ENCODE assay signal across 1 cellular context in the genomic region with DNA sequence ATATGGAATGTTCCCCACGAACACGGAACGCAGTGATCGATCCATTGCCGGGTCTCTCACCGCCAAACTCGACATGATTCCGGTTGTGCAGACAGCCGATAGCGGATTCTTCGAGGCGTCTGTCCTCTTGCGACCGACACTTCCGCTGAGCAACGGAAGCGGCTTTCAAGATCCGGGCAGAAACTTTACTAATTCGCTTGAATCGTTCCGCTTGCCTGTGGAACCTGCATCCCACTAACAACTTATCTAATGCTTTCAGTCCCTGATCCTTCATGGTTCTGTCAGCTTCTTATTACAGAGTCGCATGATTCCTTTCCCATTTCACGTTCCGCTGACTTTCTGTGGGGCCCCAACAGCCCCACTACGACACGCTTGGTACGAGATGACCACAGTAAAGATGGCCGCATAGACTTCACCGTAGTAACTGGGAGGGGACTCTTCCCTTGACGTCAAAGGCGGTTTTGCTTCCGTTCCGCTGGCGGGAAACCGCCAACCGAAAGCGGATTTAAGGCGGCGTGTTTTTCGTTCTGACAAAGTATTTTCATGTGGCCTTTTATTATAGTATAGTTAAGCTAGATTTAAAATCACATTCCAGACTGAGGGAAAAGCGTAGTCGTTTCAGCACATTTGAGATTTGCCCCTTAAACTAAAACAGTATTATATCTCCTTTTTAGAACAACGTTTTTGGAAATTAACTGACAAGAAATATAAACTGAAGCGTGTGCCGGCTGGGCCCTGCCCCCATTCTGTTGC.
TF ChIP-seq lines count a peak whose summit lies in the region.

TSS of gene CSTF2T (minus strand) at position 121 of the 753 bp plus-strand sequence. CDS start at position 75, 46 bp downstream.

TF ChIP-seq in HepG2, 621 proteins besides CTCF, POLR2A, EP300 and RAD21 (continued from another document and continues in another):
- TF ChIP-seq, protein P1, sequence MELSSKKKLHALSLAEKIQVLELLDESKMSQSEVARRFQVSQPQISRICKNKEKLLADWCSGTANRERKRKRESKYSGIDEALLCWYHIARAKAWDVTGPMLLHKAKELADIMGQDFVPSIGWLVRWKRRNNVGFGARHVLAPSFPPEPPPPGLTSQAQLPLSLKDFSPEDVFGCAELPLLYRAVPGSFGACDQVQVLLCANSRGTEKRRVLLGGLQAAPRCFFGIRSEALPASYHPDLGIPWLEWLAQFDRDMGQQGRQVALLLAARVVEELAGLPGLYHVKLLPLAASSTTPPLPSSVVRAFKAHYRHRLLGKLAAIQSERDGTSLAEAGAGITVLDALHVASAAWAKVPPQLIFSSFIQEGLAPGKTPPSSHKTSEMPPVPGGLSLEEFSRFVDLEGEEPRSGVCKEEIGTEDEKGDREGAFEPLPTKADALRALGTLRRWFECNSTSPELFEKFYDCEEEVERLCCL (CRISPR knock-in tag; IDR thresholded peaks at IDR 0.05; ENCODE audit: borderline replicate concordance): 0 out of 2 replicates have a peak, but pooled peaks have one; percentile 35
- no peak for TF ChIP-seq ZFP37 (CRISPR knock-in tag; IDR thresholded peaks at IDR 0.05; ENCODE audit: borderline replicate concordance)
- no peak for TF ChIP-seq KMT2B (CRISPR knock-in tag; IDR thresholded peaks at IDR 0.05)
- TF ChIP-seq, protein P2, sequence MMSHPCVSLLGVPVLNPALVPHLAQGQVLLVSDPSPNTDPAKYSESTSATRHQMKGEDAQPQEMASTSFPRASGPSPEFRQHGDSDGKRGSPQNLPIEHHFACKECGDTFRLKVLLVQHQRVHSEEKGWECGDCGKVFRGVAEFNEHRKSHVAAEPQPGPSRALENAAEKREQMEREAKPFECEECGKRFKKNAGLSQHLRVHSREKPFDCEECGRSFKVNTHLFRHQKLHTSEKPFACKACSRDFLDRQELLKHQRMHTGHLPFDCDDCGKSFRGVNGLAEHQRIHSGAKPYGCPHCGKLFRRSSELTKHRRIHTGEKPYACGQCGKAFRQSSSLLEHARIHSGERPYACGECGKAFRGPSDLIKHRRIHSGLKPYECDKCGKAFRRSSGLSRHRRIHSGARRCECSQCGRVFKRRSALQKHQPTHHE (CRISPR knock-in tag; IDR thresholded peaks at IDR 0.05; ENCODE audit: borderline replicate concordance): no peak
- peak; percentile 94 for TF ChIP-seq YY1 (IDR thresholded peaks at IDR 0.05; ENCODE audit: insufficient read depth, insufficient replicate concordance, low read depth, low read length)
- no peak for TF ChIP-seq ZNF563 (CRISPR knock-in tag; IDR thresholded peaks at IDR 0.05)
- no peak for TF ChIP-seq ZNF253 (CRISPR knock-in tag; IDR thresholded peaks at IDR 0.05; ENCODE audit: borderline replicate concordance)
- no peak for TF ChIP-seq ZFP90 (CRISPR knock-in tag; IDR thresholded peaks at IDR 0.05; ENCODE audit: borderline replicate concordance)
- TF ChIP-seq GTF2F1 (IDR thresholded peaks at IDR 0.05; ENCODE audit: low read length): no peak
- peak; percentile 34 for TF ChIP-seq CCAR2 (optimal IDR thresholded peaks at IDR 0.05; ENCODE audit: low read depth, low read length)
- peak; percentile 69; the same call in 1 of the 2 replicates for TF ChIP-seq ZHX1 (CRISPR knock-in tag; IDR thresholded peaks at IDR 0.05; ENCODE audit: low read depth)
- no peak for TF ChIP-seq SRSF9 (IDR thresholded peaks at IDR 0.05; ENCODE audit: borderline replicate concordance, insufficient read depth, low read depth, low read length, poor library complexity, severe bottlenecking)
- TF ChIP-seq, protein P3, sequence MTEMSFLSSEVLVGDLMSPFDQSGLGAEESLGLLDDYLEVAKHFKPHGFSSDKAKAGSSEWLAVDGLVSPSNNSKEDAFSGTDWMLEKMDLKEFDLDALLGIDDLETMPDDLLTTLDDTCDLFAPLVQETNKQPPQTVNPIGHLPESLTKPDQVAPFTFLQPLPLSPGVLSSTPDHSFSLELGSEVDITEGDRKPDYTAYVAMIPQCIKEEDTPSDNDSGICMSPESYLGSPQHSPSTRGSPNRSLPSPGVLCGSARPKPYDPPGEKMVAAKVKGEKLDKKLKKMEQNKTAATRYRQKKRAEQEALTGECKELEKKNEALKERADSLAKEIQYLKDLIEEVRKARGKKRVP (CRISPR knock-in tag; IDR thresholded peaks at IDR 0.05): 0 out of 4 replicates have a peak, but pooled peaks of 1 of the 2 experiments have one; percentile 25
- TF ChIP-seq RXRB (CRISPR knock-in tag; IDR thresholded peaks at IDR 0.05; ENCODE audit: borderline replicate concordance): no peak
- TF ChIP-seq SIN3A (IDR thresholded peaks at IDR 0.05; ENCODE audit: borderline replicate concordance, low read depth, low read length): 0 out of 2 replicates have a peak, but pooled peaks have one; percentile 33
- peak; percentile 66 for TF ChIP-seq HCFC1 (IDR thresholded peaks at IDR 0.05; ENCODE audit: low read depth, low read length)
- no peak for TF ChIP-seq SKI (IDR thresholded peaks at IDR 0.05; ENCODE audit: partially characterized antibody)
- TF ChIP-seq, protein P4, sequence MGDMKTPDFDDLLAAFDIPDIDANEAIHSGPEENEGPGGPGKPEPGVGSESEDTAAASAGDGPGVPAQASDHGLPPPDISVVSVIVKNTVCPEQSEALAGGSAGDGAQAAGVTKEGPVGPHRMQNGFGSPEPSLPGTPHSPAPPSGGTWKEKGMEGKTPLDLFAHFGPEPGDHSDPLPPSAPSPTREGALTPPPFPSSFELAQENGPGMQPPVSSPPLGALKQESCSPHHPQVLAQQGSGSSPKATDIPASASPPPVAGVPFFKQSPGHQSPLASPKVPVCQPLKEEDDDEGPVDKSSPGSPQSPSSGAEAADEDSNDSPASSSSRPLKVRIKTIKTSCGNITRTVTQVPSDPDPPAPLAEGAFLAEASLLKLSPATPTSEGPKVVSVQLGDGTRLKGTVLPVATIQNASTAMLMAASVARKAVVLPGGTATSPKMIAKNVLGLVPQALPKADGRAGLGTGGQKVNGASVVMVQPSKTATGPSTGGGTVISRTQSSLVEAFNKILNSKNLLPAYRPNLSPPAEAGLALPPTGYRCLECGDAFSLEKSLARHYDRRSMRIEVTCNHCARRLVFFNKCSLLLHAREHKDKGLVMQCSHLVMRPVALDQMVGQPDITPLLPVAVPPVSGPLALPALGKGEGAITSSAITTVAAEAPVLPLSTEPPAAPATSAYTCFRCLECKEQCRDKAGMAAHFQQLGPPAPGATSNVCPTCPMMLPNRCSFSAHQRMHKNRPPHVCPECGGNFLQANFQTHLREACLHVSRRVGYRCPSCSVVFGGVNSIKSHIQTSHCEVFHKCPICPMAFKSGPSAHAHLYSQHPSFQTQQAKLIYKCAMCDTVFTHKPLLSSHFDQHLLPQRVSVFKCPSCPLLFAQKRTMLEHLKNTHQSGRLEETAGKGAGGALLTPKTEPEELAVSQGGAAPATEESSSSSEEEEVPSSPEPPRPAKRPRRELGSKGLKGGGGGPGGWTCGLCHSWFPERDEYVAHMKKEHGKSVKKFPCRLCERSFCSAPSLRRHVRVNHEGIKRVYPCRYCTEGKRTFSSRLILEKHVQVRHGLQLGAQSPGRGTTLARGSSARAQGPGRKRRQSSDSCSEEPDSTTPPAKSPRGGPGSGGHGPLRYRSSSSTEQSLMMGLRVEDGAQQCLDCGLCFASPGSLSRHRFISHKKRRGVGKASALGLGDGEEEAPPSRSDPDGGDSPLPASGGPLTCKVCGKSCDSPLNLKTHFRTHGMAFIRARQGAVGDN (CRISPR knock-in tag; IDR thresholded peaks at IDR 0.05): peak; percentile 48
- no peak for TF ChIP-seq MXD4 (CRISPR knock-in tag; IDR thresholded peaks at IDR 0.05)
- peak; percentile 50; the same call in 1 of the 2 replicates for TF ChIP-seq ZZZ3 (CRISPR knock-in tag; IDR thresholded peaks at IDR 0.05; ENCODE audit: borderline replicate concordance)
- TF ChIP-seq ELF1 (CRISPR knock-in tag; IDR thresholded peaks at IDR 0.05): peak; percentile 33; the same call in 1 of the 2 replicates
- TF ChIP-seq ELF3 (CRISPR knock-in tag; IDR thresholded peaks at IDR 0.05): 0 out of 2 replicates have a peak, but pooled peaks have one; percentile 13
- no peak for TF ChIP-seq ATF5 (CRISPR knock-in tag; IDR thresholded peaks at IDR 0.05; ENCODE audit: low read depth)
- TF ChIP-seq ARHGAP35 (CRISPR knock-in tag; IDR thresholded peaks at IDR 0.05; ENCODE audit: borderline replicate concordance): no peak
- no peak for TF ChIP-seq ZNF616 (CRISPR knock-in tag; IDR thresholded peaks at IDR 0.05; ENCODE audit: low read depth)
- no peak for TF ChIP-seq SMYD3 (CRISPR knock-in tag; IDR thresholded peaks at IDR 0.05)
- no peak for TF ChIP-seq RAD51 (IDR thresholded peaks at IDR 0.05; ENCODE audit: borderline replicate concordance)
- no peak for TF ChIP-seq NFKBIZ (CRISPR knock-in tag; IDR thresholded peaks at IDR 0.05)
- no peak for TF ChIP-seq AGO1 (IDR thresholded peaks at IDR 0.05; ENCODE audit: low read depth, low read length, poor library complexity, severe bottlenecking)
- no peak for TF ChIP-seq ZNF160 (CRISPR knock-in tag; IDR thresholded peaks at IDR 0.05)
- TF ChIP-seq MAX (IDR thresholded peaks at IDR 0.05): peak; percentile 77
- no peak for TF ChIP-seq SP1 (IDR thresholded peaks at IDR 0.05)
- TF ChIP-seq SP1 (CRISPR knock-in tag; IDR thresholded peaks at IDR 0.05): peak; percentile 52
- no peak for TF ChIP-seq ZNF816 (CRISPR knock-in tag; IDR thresholded peaks at IDR 0.05; ENCODE audit: borderline replicate concordance)
- TF ChIP-seq, protein P5, sequence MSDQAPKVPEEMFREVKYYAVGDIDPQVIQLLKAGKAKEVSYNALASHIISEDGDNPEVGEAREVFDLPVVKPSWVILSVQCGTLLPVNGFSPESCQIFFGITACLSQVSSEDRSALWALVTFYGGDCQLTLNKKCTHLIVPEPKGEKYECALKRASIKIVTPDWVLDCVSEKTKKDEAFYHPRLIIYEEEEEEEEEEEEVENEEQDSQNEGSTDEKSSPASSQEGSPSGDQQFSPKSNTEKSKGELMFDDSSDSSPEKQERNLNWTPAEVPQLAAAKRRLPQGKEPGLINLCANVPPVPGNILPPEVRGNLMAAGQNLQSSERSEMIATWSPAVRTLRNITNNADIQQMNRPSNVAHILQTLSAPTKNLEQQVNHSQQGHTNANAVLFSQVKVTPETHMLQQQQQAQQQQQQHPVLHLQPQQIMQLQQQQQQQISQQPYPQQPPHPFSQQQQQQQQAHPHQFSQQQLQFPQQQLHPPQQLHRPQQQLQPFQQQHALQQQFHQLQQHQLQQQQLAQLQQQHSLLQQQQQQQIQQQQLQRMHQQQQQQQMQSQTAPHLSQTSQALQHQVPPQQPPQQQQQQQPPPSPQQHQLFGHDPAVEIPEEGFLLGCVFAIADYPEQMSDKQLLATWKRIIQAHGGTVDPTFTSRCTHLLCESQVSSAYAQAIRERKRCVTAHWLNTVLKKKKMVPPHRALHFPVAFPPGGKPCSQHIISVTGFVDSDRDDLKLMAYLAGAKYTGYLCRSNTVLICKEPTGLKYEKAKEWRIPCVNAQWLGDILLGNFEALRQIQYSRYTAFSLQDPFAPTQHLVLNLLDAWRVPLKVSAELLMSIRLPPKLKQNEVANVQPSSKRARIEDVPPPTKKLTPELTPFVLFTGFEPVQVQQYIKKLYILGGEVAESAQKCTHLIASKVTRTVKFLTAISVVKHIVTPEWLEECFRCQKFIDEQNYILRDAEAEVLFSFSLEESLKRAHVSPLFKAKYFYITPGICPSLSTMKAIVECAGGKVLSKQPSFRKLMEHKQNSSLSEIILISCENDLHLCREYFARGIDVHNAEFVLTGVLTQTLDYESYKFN (CRISPR knock-in tag; conservative IDR thresholded peaks at IDR 0.05): 0 out of 2 replicates have a peak, but pooled peaks have one; percentile 30
- TF ChIP-seq, protein P6, sequence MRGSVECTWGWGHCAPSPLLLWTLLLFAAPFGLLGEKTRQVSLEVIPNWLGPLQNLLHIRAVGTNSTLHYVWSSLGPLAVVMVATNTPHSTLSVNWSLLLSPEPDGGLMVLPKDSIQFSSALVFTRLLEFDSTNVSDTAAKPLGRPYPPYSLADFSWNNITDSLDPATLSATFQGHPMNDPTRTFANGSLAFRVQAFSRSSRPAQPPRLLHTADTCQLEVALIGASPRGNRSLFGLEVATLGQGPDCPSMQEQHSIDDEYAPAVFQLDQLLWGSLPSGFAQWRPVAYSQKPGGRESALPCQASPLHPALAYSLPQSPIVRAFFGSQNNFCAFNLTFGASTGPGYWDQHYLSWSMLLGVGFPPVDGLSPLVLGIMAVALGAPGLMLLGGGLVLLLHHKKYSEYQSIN (CRISPR knock-in tag; IDR thresholded peaks at IDR 0.05; ENCODE audit: borderline replicate concordance): no peak
- TF ChIP-seq ZNF772 (CRISPR knock-in tag; IDR thresholded peaks at IDR 0.05): no peak
- no peak for TF ChIP-seq TBP (CRISPR knock-in tag; IDR thresholded peaks at IDR 0.05)
- TF ChIP-seq, protein P7, sequence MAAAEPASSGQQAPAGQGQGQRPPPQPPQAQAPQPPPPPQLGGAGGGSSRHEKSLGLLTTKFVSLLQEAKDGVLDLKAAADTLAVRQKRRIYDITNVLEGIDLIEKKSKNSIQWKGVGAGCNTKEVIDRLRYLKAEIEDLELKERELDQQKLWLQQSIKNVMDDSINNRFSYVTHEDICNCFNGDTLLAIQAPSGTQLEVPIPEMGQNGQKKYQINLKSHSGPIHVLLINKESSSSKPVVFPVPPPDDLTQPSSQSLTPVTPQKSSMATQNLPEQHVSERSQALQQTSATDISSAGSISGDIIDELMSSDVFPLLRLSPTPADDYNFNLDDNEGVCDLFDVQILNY (CRISPR knock-in tag; conservative IDR thresholded peaks at IDR 0.05): peak; percentile 80; the same call in 1 of the 2 replicates
- no peak for TF ChIP-seq U2AF1 (optimal IDR thresholded peaks at IDR 0.05; ENCODE audit: low read depth, low read length)
- no peak for TF ChIP-seq TRIM24 (CRISPR knock-in tag; IDR thresholded peaks at IDR 0.05)
